1 cellular context compared by ENCODE assay signal in the genomic region with DNA sequence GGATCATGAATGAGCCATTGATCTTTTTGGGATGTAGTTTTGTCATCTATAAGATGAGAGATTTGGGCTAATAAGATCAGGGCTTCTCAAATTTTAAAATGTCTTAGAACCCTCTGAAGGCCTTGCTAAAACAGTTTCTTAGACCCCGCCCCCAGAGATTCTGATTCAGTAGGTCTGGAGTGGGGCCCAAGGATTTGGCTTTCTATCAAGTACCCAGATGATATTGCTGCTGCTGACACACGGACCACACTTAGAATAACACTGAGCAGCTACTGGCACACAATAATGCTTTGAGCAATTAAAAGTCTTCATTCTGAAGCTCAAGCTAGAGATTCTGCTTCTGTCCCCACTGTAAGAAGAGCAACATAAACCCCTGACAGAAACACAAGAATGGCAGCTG.
TF ChIP-seq lines count a peak whose summit lies in the region.

No MANE protein-coding gene starts in this region.

TF ChIP-seq in IMR-90, 13 proteins besides CTCF, POLR2A, EP300 and RAD21 (continued from another document):
- TF ChIP-seq SMC3 (IDR thresholded peaks at IDR 0.05; ENCODE audit: low read depth, low read length) (no peak), RCOR1 (IDR thresholded peaks at IDR 0.05; ENCODE audit: insufficient replicate concordance, low read length) (no peak), MXI1 (IDR thresholded peaks at IDR 0.05; ENCODE audit: borderline replicate concordance, low read depth, low read length) (no peak), MAFK (IDR thresholded peaks at IDR 0.05; ENCODE audit: low read depth, low read length) (no peak)
- TF ChIP-seq, protein P1, sequence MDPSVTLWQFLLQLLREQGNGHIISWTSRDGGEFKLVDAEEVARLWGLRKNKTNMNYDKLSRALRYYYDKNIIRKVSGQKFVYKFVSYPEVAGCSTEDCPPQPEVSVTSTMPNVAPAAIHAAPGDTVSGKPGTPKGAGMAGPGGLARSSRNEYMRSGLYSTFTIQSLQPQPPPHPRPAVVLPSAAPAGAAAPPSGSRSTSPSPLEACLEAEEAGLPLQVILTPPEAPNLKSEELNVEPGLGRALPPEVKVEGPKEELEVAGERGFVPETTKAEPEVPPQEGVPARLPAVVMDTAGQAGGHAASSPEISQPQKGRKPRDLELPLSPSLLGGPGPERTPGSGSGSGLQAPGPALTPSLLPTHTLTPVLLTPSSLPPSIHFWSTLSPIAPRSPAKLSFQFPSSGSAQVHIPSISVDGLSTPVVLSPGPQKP (IDR thresholded peaks at IDR 0.05; ENCODE audit: borderline replicate concordance, low read depth, low read length), result no peak
